Comparison of ENCODE assay signal across 8 cellular contexts in the genomic region with DNA sequence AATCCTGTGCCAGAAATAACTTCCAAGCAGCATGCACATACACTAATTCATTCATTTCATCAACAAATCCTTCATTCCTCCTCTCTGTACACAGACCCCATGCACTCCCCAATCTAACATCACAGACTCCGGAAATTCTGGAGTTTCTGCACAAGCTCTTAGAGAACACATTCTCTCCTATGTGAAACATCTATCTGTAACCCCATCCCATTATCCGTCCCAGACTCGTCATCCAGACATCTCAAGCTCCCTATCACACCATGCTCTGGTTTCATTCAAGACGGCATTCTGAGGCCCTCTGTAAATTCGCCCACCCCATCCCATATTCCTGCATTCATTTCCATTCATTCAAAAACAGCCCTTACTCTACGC. TPM values are rescaled to one million over a fixed set of nuclear protein-coding genes. Genes with fewer than 3 reads are reported as not detected.
DNase-seq lines count a peak whose midpoint lies in the region; ATAC-seq and TF ChIP-seq lines count a peak whose summit lies in the region.

No MANE protein-coding gene starts in this region.

- H3K4me3 ChIP-seq in ACC112 (ENCODE audit: low read depth, low read length) (peak overlapping the region; percentile 95), HUES6 (ENCODE audit: low read depth, low read length) (peak overlapping the region; percentile 82), muscle layer of duodenum (ENCODE audit: low read depth in 1 of 2, low read length in 2 of 2) (peak overlapping the region; percentile 89 to 91)

- H2AFZ ChIP-seq in ACC112 (ENCODE audit: low read length, unreplicated experiment), result peak overlapping the region; percentile 78

- DNase-seq in chondrocyte (ENCODE audit: low spot score) (no peak), germinal center (ENCODE audit: low spot score) (no peak), NCI-H1417 (lab: John Stamatoyannopoulos, UW) (no peak)

- peak overlapping the region; percentile 97 for H3K4me3 Mint-ChIP-seq in chondrocyte (ENCODE audit: unreplicated experiment)

- H3K27me3 ChIP-seq in ACC112 (ENCODE audit: insufficient read depth, low read length) (no peaks in the 10 kb centered on the region), HUES6 (ENCODE audit: control insufficient read depth, insufficient read depth, low read length) (no peaks in the 10 kb centered on the region), muscle layer of duodenum (ENCODE audit: low read depth, low read length) (no peaks in the 10 kb centered on the region)

- H3K9me3 ChIP-seq in HUES6 (ENCODE audit: control insufficient read depth, insufficient read depth, low read depth, low read length), result no peaks in the 10 kb centered on the region
- peaks cover 0 to 10% of the 10 kb centered on the region in 2 donors for H3K9me3 ChIP-seq in muscle layer of duodenum (ENCODE audit: control insufficient read depth in 1 of 2, low read length in 2 of 2)

- peak overlapping the region; percentile 94 for H3K27ac Mint-ChIP-seq in chondrocyte (ENCODE audit: unreplicated experiment)

- H3K36me3 Mint-ChIP-seq in chondrocyte (ENCODE audit: low read depth), result peaks cover 11% of the 10 kb centered on the region

- H3K4me1 ChIP-seq in ACC112 (ENCODE audit: control insufficient read depth, insufficient read depth, low read length, unreplicated experiment) (peaks cover 20% of the 10 kb centered on the region), HUES6 (ENCODE audit: control insufficient read depth, insufficient read depth, low read length) (peaks cover 8% of the 10 kb centered on the region), muscle layer of duodenum (ENCODE audit: control insufficient read depth in 1 of 2, insufficient read depth in 2 of 2, low read length in 2 of 2) (peaks cover 9 to 10% of the 10 kb centered on the region in 2 donors)

- peak; percentile 8 for ATAC-seq in GM19351 (IDR thresholded peaks at IDR 0.05; ENCODE audit: unreplicated experiment)
- ATAC-seq in GM19328 (IDR thresholded peaks at IDR 0.05; ENCODE audit: unreplicated experiment), result no peak

- no peak for TF ChIP-seq CTCF in chondrocyte (IDR thresholded peaks at IDR 0.05)

- peak overlapping the region; percentile 88 for H3K9ac ChIP-seq in HUES6 (ENCODE audit: low read length)

- H3K27me3 Mint-ChIP-seq in chondrocyte (ENCODE audit: low read depth), result no peaks in the 10 kb centered on the region

- peaks cover 10% of the 10 kb centered on the region for H3K9me3 Mint-ChIP-seq in chondrocyte (ENCODE audit: low read depth)

- peaks cover 19% of the 10 kb centered on the region for H3K4me1 Mint-ChIP-seq in chondrocyte (ENCODE audit: low read depth)

- peaks cover 48% of the 10 kb centered on the region for H3K79me2 ChIP-seq in ACC112 (ENCODE audit: control insufficient read depth, insufficient read depth, low read length, unreplicated experiment)

- H3K36me3 ChIP-seq in ACC112 (ENCODE audit: insufficient read depth, low read length), result peaks cover 7% of the 10 kb centered on the region; the same call in 1 of the 2 replicates
- H3K36me3 ChIP-seq in HUES6 (ENCODE audit: control insufficient read depth, insufficient read depth, low read length), result peaks cover 4% of the 10 kb centered on the region; the same call in 1 of the 2 replicates
- H3K36me3 ChIP-seq in muscle layer of duodenum (ENCODE audit: control insufficient read depth in 1 of 2, insufficient read depth in 2 of 2, low read length in 2 of 2), result no peaks in the 10 kb centered on the region

- H3K27ac ChIP-seq in ACC112 (ENCODE audit: low read depth, low read length) (peak overlapping the region; percentile 60), HUES6 (ENCODE audit: low read depth, low read length) (peak overlapping the region; percentile 50), muscle layer of duodenum (ENCODE audit: low read length) (peak overlapping the region; percentile 84)

RNA-seq across cellular contexts. Expression of a gene that starts 0.6 kb away (rescaled TPM):
- total RNA-seq in chondrocyte, result 17.5 to 24.0 TPM (median 17.7 TPM) in 3 replicates

RNA-seq across cellular contexts. Expression of a gene that starts 48.1 kb away (rescaled TPM):
- total RNA-seq in chondrocyte, result 45.2 to 60.1 TPM (median 59.0 TPM) in 3 replicates
